Comparison of ENCODE assay signal across 10 cellular contexts in the genomic region with DNA sequence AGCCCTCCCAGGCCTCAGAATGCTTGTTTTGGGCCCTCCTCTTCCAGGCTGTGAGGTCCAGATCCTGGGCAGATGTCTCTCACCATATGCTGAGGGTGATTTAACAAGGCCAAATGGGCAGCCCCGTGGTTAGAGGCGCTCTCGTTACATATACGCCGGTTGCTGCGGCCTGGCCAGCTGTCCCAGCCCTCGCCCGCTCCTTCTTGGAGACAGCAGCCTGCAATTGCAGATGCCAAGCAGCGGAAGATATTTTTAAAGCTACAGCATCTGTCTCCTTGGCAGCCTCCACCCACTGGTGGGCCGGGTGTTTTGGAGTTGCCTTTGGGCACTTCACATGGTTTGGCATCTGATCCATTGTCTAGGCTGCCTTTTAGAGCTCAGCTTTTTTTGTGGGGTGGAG.
DNase-seq lines count a peak whose midpoint lies in the region; ATAC-seq and TF ChIP-seq lines count a peak whose summit lies in the region.
"Had no signal": no experiment of that assay in that cellular context is flagged by ENCODE, and none has a peak within 500 bp of the region (broad histone marks: within the 10 kb centered on the region; RNA-seq: fewer than 3 reads in every experiment).

No MANE protein-coding gene starts in this region.

- H2BK5ac ChIP-seq in mesendoderm (ENCODE audit: low read length) = no peak overlapping the region

- H2BK120ac ChIP-seq in mesendoderm (ENCODE audit: low read depth, low read length) = no peak overlapping the region

- no peak overlapping the region for H3K4me2 ChIP-seq in mesendoderm (ENCODE audit: low read length)

- no CpG with 5 or more reads among the region's 10 CpGs for WGBS in mesendoderm (ENCODE audit: extremely low coverage, insufficient coverage, low lambda C conversion rate)

- H3K36me3 Mint-ChIP-seq in activated CD4-positive, alpha-beta memory T cell treated with anti-CD3 and anti-CD28 coated beads, Interleukin-2, amount 10 ng/mL, durations not matched to agents 7 days and 5 days (ENCODE audit: low read depth) = no peaks in the 10 kb centered on the region

- no peak overlapping the region for H3K23ac ChIP-seq in mesendoderm (ENCODE audit: low read length)

- H2BK15ac ChIP-seq in mesendoderm (replicated peaks; ENCODE audit: low read depth) = no peak overlapping the region

- POLR2A ChIA-PET in activated CD4-positive, alpha-beta memory T cell treated with anti-CD3 and anti-CD28 coated beads, Interleukin-2, amount 10 ng/mL, durations not matched to agents 7 days and 5 days (lab: Charles Lee) = no interaction called here

- no peaks in the 10 kb centered on the region for H3K9me3 Mint-ChIP-seq in activated CD4-positive, alpha-beta memory T cell treated with anti-CD3 and anti-CD28 coated beads, Interleukin-2, amount 10 ng/mL, durations not matched to agents 7 days and 5 days

- ATAC-seq in thoracic aorta (ENCODE audit: insufficient number of reproducible peaks, low FRiP score, low read depth) (no peak), HG02588 (IDR thresholded peaks at IDR 0.05; ENCODE audit: unreplicated experiment) (no peak)

- H3K4me1 ChIP-seq in mesendoderm (ENCODE audit: control insufficient read depth, low read depth, low read length) (no peaks in the 10 kb centered on the region), thoracic aorta (ENCODE audit: control insufficient read depth in 1 of 2, low read depth in 2 of 2) (peaks cover 26 to 33% of the 10 kb centered on the region in 2 donors)

- peak overlapping the region; percentile 6 for H3K18ac ChIP-seq in mesendoderm (ENCODE audit: low read length)

- no peak for TF ChIP-seq POLR2A in erythroblast (IDR thresholded peaks at IDR 0.05; ENCODE audit: low read length)

- H3K79me2 ChIP-seq in mesendoderm (ENCODE audit: control insufficient read depth, insufficient read depth, low read length) = no peaks in the 10 kb centered on the region

- TF ChIP-seq CTCF in coronary artery (IDR thresholded peaks at IDR 0.05) (no peak), thoracic aorta (IDR thresholded peaks at IDR 0.05) (no peak)

- H3K9me3 ChIP-seq in thoracic aorta = no peaks in the 10 kb centered on the region

- no peak overlapping the region for H4K5ac ChIP-seq in mesendoderm (ENCODE audit: low read length)

- CTCF ChIA-PET in activated CD4-positive, alpha-beta memory T cell treated with anti-CD3 and anti-CD28 coated beads, Interleukin-2, amount 10 ng/mL, durations not matched to agents 7 days and 5 days (lab: Charles Lee) = no interaction called here

- DNase-seq in NCI-H1694 treated with DMSO at 0.1 percent for 48 hours (lab: John Stamatoyannopoulos, UW) (peak; percentile 98), coronary artery (ENCODE audit: low spot score) (no peak), mesendoderm (peak; percentile 46), thoracic aorta (ENCODE audit: low spot score) (peak; percentile 19), erythroblast (lab: John Stamatoyannopoulos, UW) (no peak)
- no peak for DNase-seq in activated CD4-positive, alpha-beta memory T cell treated with anti-CD3 and anti-CD28 coated beads, Interleukin-2, amount 10 ng/mL, durations not matched to agents 7 days and 5 days
- DNase-seq: activated CD4-positive, alpha-beta T cell treated with anti-CD3 and anti-CD28 coated beads, Interleukin-2, amount 50 U/mL, for 1 hour; amniotic stem cell had no signal

- no peak overlapping the region for H3K9ac ChIP-seq in mesendoderm (ENCODE audit: low read length)

- H3K27me3 ChIP-seq in mesendoderm (ENCODE audit: insufficient read depth, low read length, poor library complexity) (no peaks in the 10 kb centered on the region), thoracic aorta (replicated peaks; ENCODE audit: insufficient read depth) (no peaks in the 10 kb centered on the region)

- H3K4ac ChIP-seq in mesendoderm (ENCODE audit: low read depth, low read length) = no peak overlapping the region

- no peak overlapping the region for H2AK5ac ChIP-seq in mesendoderm (ENCODE audit: low read length)

- H3K4me3 Mint-ChIP-seq in activated CD4-positive, alpha-beta memory T cell treated with anti-CD3 and anti-CD28 coated beads, Interleukin-2, amount 10 ng/mL, durations not matched to agents 7 days and 5 days = no peak overlapping the region

- H3K4me3 ChIP-seq in coronary artery = peak overlapping the region; percentile 13
- H3K4me3 ChIP-seq in mesendoderm (ENCODE audit: low read length) = no peak overlapping the region
- H3K4me3 ChIP-seq in thoracic aorta = peak overlapping the region; percentile 4

- H4K8ac ChIP-seq in mesendoderm (ENCODE audit: low read depth, low read length) = no peak overlapping the region

- peaks cover 6% of the 10 kb centered on the region for H3K27me3 Mint-ChIP-seq in activated CD4-positive, alpha-beta memory T cell treated with anti-CD3 and anti-CD28 coated beads, Interleukin-2, amount 10 ng/mL, durations not matched to agents 7 days and 5 days

- H3K27ac ChIP-seq in coronary artery = peak overlapping the region; percentile 51 to 91
- H3K27ac ChIP-seq in mesendoderm (ENCODE audit: low read depth, low read length) = no peak overlapping the region
- peak overlapping the region; percentile 78 to 81 for H3K27ac ChIP-seq in thoracic aorta

- H3K56ac ChIP-seq in mesendoderm (ENCODE audit: low read length) = no peak overlapping the region

- H3K79me1 ChIP-seq in mesendoderm (ENCODE audit: low read length) = no peaks in the 10 kb centered on the region

- no peaks in the 10 kb centered on the region for H3K4me1 Mint-ChIP-seq in activated CD4-positive, alpha-beta memory T cell treated with anti-CD3 and anti-CD28 coated beads, Interleukin-2, amount 10 ng/mL, durations not matched to agents 7 days and 5 days

- no peak overlapping the region for H3K27ac Mint-ChIP-seq in activated CD4-positive, alpha-beta memory T cell treated with anti-CD3 and anti-CD28 coated beads, Interleukin-2, amount 10 ng/mL, durations not matched to agents 7 days and 5 days
- H3K27ac Mint-ChIP-seq: progenitor cell of endocrine pancreas had no signal

- H3K36me3 ChIP-seq in mesendoderm (ENCODE audit: control insufficient read depth, insufficient read depth, low read length) (no peaks in the 10 kb centered on the region), thoracic aorta (no peaks in the 10 kb centered on the region)

Comparison
In these comparisons a context has a peak if more than half of its experiments do, and no peak if none do; other contexts are left out.
1. DNase-seq: peak in NCI-H1694 treated with DMSO at 0.1 percent for 48 hours (single experiment), mesendoderm (single experiment) and thoracic aorta (single experiment); none in coronary artery (single experiment), activated CD4-positive, alpha-beta memory T cell treated with anti-CD3 and anti-CD28 coated beads, Interleukin-2, amount 10 ng/mL, durations not matched to agents 7 days and 5 days (single experiment) and erythroblast (0 of 2).